1 cellular context compared by ENCODE assay signal in genomic region chr10:113161061-113161460, GRCh38.
TF ChIP-seq lines count a peak whose summit lies in the region.

No MANE protein-coding gene starts in this region.

TF ChIP-seq in GM23338, 12 proteins besides CTCF, POLR2A, EP300 and RAD21 (continued from another document):
- no peak for TF ChIP-seq REST (IDR thresholded peaks at IDR 0.05; ENCODE audit: unreplicated experiment)
- no peak for TF ChIP-seq NANOG (IDR thresholded peaks at IDR 0.05; ENCODE audit: borderline replicate concordance)
- TF ChIP-seq STAT1 (IDR thresholded peaks at IDR 0.05; ENCODE audit: unreplicated experiment) = no peak
- no peak for TF ChIP-seq ETS1 (IDR thresholded peaks at IDR 0.05)
- no peak for TF ChIP-seq POLR2AphosphoS5 (IDR thresholded peaks at IDR 0.05; ENCODE audit: low read depth)
- no peak for TF ChIP-seq EZH2phosphoT487 (IDR thresholded peaks at IDR 0.05; ENCODE audit: unreplicated experiment)
- no peak for TF ChIP-seq JUNB (IDR thresholded peaks at IDR 0.05; ENCODE audit: unreplicated experiment)
- TF ChIP-seq EZH2 (IDR thresholded peaks at IDR 0.05; ENCODE audit: low read depth, unreplicated experiment) = no peak
- TF ChIP-seq ZNF331 (CRISPR knock-in tag; IDR thresholded peaks at IDR 0.05; ENCODE audit: low read depth) = no peak
